ENCODE assay signal across 1 cellular context in the genomic region with DNA sequence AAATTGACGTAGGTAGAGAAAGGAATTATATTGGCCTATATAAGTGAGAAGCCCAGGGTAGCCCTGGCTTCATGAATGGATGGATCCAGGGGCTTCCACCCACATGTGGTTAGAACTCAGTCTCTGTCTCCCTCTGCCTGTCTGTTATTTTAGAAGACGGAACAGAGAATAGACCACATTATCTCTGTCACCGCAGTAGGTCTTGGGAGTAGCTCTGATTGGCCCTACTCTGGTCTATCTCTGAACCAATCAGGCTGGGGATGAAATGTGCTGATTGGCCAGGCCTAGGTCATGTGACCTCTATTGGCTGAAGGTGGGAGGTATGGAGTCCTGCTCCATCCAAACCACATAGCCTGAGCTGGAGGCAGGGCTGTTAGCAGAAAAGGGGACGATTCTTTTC.
TF ChIP-seq lines count a peak whose summit lies in the region.

No MANE protein-coding gene starts in this region.

TF ChIP-seq in K562, 482 proteins besides CTCF, POLR2A, EP300 and RAD21 (continued from another document):
- TF ChIP-seq, protein P1, sequence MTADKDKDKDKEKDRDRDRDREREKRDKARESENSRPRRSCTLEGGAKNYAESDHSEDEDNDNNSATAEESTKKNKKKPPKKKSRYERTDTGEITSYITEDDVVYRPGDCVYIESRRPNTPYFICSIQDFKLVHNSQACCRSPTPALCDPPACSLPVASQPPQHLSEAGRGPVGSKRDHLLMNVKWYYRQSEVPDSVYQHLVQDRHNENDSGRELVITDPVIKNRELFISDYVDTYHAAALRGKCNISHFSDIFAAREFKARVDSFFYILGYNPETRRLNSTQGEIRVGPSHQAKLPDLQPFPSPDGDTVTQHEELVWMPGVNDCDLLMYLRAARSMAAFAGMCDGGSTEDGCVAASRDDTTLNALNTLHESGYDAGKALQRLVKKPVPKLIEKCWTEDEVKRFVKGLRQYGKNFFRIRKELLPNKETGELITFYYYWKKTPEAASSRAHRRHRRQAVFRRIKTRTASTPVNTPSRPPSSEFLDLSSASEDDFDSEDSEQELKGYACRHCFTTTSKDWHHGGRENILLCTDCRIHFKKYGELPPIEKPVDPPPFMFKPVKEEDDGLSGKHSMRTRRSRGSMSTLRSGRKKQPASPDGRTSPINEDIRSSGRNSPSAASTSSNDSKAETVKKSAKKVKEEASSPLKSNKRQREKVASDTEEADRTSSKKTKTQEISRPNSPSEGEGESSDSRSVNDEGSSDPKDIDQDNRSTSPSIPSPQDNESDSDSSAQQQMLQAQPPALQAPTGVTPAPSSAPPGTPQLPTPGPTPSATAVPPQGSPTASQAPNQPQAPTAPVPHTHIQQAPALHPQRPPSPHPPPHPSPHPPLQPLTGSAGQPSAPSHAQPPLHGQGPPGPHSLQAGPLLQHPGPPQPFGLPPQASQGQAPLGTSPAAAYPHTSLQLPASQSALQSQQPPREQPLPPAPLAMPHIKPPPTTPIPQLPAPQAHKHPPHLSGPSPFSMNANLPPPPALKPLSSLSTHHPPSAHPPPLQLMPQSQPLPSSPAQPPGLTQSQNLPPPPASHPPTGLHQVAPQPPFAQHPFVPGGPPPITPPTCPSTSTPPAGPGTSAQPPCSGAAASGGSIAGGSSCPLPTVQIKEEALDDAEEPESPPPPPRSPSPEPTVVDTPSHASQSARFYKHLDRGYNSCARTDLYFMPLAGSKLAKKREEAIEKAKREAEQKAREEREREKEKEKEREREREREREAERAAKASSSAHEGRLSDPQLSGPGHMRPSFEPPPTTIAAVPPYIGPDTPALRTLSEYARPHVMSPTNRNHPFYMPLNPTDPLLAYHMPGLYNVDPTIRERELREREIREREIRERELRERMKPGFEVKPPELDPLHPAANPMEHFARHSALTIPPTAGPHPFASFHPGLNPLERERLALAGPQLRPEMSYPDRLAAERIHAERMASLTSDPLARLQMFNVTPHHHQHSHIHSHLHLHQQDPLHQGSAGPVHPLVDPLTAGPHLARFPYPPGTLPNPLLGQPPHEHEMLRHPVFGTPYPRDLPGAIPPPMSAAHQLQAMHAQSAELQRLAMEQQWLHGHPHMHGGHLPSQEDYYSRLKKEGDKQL (CRISPR knock-in tag; IDR thresholded peaks at IDR 0.05; ENCODE audit: borderline replicate concordance): no peak
- TF ChIP-seq GTF2F1 (IDR thresholded peaks at IDR 0.05; ENCODE audit: low read depth, low read length): no peak
- no peak for TF ChIP-seq TRIM28 (IDR thresholded peaks at IDR 0.05)
- no peak for TF ChIP-seq ZNF507 (tag; conservative IDR thresholded peaks at IDR 0.05)
- no peak for TF ChIP-seq ZFPM2 (CRISPR knock-in tag; IDR thresholded peaks at IDR 0.05)
- TF ChIP-seq CCNT2 (IDR thresholded peaks at IDR 0.05; ENCODE audit: borderline replicate concordance, extremely low read depth, insufficient read length, low read depth, low read length): no peak
- TF ChIP-seq RFX5 (IDR thresholded peaks at IDR 0.05; ENCODE audit: low read depth, low read length): no peak
- TF ChIP-seq MEF2A (IDR thresholded peaks at IDR 0.05; ENCODE audit: control insufficient read depth, low read depth, low read length): no peak
- TF ChIP-seq, protein P2, sequence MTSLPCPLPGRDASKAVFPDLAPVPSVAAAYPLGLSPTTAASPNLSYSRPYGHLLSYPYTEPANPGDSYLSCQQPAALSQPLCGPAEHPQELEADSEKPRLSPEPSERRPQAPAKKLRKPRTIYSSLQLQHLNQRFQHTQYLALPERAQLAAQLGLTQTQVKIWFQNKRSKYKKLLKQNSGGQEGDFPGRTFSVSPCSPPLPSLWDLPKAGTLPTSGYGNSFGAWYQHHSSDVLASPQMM (CRISPR knock-in tag; IDR thresholded peaks at IDR 0.05): no peak
- TF ChIP-seq, protein P3, sequence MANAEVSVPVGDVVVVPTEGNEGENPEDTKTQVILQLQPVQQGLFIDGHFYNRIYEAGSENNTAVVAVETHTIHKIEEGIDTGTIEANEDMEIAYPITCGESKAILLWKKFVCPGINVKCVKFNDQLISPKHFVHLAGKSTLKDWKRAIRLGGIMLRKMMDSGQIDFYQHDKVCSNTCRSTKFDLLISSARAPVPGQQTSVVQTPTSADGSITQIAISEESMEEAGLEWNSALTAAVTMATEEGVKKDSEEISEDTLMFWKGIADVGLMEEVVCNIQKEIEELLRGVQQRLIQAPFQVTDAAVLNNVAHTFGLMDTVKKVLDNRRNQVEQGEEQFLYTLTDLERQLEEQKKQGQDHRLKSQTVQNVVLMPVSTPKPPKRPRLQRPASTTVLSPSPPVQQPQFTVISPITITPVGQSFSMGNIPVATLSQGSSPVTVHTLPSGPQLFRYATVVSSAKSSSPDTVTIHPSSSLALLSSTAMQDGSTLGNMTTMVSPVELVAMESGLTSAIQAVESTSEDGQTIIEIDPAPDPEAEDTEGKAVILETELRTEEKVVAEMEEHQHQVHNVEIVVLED (CRISPR knock-in tag; IDR thresholded peaks at IDR 0.05): no peak
- TF ChIP-seq, protein P4, sequence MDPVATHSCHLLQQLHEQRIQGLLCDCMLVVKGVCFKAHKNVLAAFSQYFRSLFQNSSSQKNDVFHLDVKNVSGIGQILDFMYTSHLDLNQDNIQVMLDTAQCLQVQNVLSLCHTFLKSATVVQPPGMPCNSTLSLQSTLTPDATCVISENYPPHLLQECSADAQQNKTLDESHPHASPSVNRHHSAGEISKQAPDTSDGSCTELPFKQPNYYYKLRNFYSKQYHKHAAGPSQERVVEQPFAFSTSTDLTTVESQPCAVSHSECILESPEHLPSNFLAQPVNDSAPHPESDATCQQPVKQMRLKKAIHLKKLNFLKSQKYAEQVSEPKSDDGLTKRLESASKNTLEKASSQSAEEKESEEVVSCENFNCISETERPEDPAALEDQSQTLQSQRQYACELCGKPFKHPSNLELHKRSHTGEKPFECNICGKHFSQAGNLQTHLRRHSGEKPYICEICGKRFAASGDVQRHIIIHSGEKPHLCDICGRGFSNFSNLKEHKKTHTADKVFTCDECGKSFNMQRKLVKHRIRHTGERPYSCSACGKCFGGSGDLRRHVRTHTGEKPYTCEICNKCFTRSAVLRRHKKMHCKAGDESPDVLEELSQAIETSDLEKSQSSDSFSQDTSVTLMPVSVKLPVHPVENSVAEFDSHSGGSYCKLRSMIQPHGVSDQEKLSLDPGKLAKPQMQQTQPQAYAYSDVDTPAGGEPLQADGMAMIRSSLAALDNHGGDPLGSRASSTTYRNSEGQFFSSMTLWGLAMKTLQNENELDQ (CRISPR knock-in tag; IDR thresholded peaks at IDR 0.05; ENCODE audit: borderline replicate concordance): no peak
- TF ChIP-seq ZNF445 (CRISPR knock-in tag; IDR thresholded peaks at IDR 0.05; ENCODE audit: low read depth): no peak
- no peak for TF ChIP-seq RBM34 (IDR thresholded peaks at IDR 0.05; ENCODE audit: borderline replicate concordance, insufficient read depth, low read length)
- TF ChIP-seq CBFA2T2 (conservative IDR thresholded peaks at IDR 0.05): peak; percentile 36; the same call in 1 of the 2 replicates
- no peak for TF ChIP-seq MCM2 (IDR thresholded peaks at IDR 0.05; ENCODE audit: low read depth)
- TF ChIP-seq CBX3 (IDR thresholded peaks at IDR 0.05; ENCODE audit: borderline replicate concordance in 1 of 2, low read length in 2 of 2): 0 out of 3 replicates have a peak, but pooled peaks of 1 of the 2 experiments have one; percentile 16
- no peak for TF ChIP-seq CBX2 (IDR thresholded peaks at IDR 0.05; ENCODE audit: insufficient read depth, low read length, poor library complexity, severe bottlenecking)
- TF ChIP-seq SMC3 (conservative IDR thresholded peaks at IDR 0.05; ENCODE audit: insufficient read depth, low read depth, low read length): no peak
- no peak for TF ChIP-seq TEAD4 (IDR thresholded peaks at IDR 0.05; ENCODE audit: low read length)
- no peak for TF ChIP-seq TEAD4 (CRISPR knock-in tag; IDR thresholded peaks at IDR 0.05; ENCODE audit: borderline replicate concordance)
- no peak for TF ChIP-seq ETV5 (CRISPR knock-in tag; IDR thresholded peaks at IDR 0.05; ENCODE audit: low read depth)
- TF ChIP-seq NFIC (IDR thresholded peaks at IDR 0.05): no peak
- TF ChIP-seq, protein P5, sequence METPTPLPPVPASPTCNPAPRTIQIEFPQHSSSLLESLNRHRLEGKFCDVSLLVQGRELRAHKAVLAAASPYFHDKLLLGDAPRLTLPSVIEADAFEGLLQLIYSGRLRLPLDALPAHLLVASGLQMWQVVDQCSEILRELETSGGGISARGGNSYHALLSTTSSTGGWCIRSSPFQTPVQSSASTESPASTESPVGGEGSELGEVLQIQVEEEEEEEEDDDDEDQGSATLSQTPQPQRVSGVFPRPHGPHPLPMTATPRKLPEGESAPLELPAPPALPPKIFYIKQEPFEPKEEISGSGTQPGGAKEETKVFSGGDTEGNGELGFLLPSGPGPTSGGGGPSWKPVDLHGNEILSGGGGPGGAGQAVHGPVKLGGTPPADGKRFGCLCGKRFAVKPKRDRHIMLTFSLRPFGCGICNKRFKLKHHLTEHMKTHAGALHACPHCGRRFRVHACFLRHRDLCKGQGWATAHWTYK (CRISPR knock-in tag; IDR thresholded peaks at IDR 0.05): no peak
- TF ChIP-seq, protein P6, sequence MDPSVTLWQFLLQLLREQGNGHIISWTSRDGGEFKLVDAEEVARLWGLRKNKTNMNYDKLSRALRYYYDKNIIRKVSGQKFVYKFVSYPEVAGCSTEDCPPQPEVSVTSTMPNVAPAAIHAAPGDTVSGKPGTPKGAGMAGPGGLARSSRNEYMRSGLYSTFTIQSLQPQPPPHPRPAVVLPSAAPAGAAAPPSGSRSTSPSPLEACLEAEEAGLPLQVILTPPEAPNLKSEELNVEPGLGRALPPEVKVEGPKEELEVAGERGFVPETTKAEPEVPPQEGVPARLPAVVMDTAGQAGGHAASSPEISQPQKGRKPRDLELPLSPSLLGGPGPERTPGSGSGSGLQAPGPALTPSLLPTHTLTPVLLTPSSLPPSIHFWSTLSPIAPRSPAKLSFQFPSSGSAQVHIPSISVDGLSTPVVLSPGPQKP (CRISPR knock-in tag; IDR thresholded peaks at IDR 0.05): no peak
- TF ChIP-seq MED1 (CRISPR knock-in tag; IDR thresholded peaks at IDR 0.05; ENCODE audit: borderline replicate concordance): no peak
- TF ChIP-seq EP400 (IDR thresholded peaks at IDR 0.05): no peak
- TF ChIP-seq, protein P7, sequence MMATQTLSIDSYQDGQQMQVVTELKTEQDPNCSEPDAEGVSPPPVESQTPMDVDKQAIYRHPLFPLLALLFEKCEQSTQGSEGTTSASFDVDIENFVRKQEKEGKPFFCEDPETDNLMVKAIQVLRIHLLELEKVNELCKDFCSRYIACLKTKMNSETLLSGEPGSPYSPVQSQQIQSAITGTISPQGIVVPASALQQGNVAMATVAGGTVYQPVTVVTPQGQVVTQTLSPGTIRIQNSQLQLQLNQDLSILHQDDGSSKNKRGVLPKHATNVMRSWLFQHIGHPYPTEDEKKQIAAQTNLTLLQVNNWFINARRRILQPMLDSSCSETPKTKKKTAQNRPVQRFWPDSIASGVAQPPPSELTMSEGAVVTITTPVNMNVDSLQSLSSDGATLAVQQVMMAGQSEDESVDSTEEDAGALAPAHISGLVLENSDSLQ (IDR thresholded peaks at IDR 0.05): 0 out of 2 replicates have a peak, but pooled peaks have one; percentile 12
- peak; percentile 86 for TF ChIP-seq RAD51 (IDR thresholded peaks at IDR 0.05; ENCODE audit: borderline replicate concordance, low read depth)
- TF ChIP-seq, protein P8, sequence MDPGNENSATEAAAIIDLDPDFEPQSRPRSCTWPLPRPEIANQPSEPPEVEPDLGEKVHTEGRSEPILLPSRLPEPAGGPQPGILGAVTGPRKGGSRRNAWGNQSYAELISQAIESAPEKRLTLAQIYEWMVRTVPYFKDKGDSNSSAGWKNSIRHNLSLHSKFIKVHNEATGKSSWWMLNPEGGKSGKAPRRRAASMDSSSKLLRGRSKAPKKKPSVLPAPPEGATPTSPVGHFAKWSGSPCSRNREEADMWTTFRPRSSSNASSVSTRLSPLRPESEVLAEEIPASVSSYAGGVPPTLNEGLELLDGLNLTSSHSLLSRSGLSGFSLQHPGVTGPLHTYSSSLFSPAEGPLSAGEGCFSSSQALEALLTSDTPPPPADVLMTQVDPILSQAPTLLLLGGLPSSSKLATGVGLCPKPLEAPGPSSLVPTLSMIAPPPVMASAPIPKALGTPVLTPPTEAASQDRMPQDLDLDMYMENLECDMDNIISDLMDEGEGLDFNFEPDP (CRISPR knock-in tag; IDR thresholded peaks at IDR 0.05): no peak
- TF ChIP-seq ZNF583 (CRISPR knock-in tag; IDR thresholded peaks at IDR 0.05): no peak
- TF ChIP-seq, protein P9, sequence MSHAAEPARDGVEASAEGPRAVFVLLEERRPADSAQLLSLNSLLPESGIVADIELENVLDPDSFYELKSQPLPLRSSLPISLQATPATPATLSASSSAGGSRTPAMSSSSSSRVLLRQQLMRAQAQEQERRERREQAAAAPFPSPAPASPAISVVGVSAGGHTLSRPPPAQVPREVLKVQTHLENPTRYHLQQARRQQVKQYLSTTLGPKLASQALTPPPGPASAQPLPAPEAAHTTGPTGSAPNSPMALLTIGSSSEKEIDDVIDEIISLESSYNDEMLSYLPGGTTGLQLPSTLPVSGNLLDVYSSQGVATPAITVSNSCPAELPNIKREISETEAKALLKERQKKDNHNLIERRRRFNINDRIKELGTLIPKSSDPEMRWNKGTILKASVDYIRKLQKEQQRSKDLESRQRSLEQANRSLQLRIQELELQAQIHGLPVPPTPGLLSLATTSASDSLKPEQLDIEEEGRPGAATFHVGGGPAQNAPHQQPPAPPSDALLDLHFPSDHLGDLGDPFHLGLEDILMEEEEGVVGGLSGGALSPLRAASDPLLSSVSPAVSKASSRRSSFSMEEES (CRISPR knock-in tag; IDR thresholded peaks at IDR 0.05): peak; percentile 90
- no peak for TF ChIP-seq ZNF436 (CRISPR knock-in tag; IDR thresholded peaks at IDR 0.05)
- no peak for TF ChIP-seq RBM15 (IDR thresholded peaks at IDR 0.05; ENCODE audit: insufficient read depth, low read length)
- TF ChIP-seq GABPB2 (CRISPR knock-in tag; conservative IDR thresholded peaks at IDR 0.05): no peak
- TF ChIP-seq, protein P10, sequence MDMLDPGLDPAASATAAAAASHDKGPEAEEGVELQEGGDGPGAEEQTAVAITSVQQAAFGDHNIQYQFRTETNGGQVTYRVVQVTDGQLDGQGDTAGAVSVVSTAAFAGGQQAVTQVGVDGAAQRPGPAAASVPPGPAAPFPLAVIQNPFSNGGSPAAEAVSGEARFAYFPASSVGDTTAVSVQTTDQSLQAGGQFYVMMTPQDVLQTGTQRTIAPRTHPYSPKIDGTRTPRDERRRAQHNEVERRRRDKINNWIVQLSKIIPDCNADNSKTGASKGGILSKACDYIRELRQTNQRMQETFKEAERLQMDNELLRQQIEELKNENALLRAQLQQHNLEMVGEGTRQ (CRISPR knock-in tag; IDR thresholded peaks at IDR 0.05): peak; percentile 65; the same call in 1 of the 2 replicates
- no peak for TF ChIP-seq ZNF830 (CRISPR knock-in tag; IDR thresholded peaks at IDR 0.05)
- no peak for TF ChIP-seq BRD4 (IDR thresholded peaks at IDR 0.05)
- TF ChIP-seq SRF (CRISPR knock-in tag; IDR thresholded peaks at IDR 0.05): no peak
- TF ChIP-seq TARDBP (IDR thresholded peaks at IDR 0.05): no peak
- no peak for TF ChIP-seq ZNF24 (IDR thresholded peaks at IDR 0.05)
- peak; percentile 20 for TF ChIP-seq NFYB (IDR thresholded peaks at IDR 0.05; ENCODE audit: extremely low read depth, insufficient read length)
